ENCODE assay signal across 3 cellular contexts in genomic region chr14:104904650-104905578, GRCh38. TPM values are rescaled to one million over a fixed set of nuclear protein-coding genes. Genes with fewer than 3 reads are reported as not detected.
"Had no signal": no experiment of that assay in that cellular context is flagged by ENCODE, and none has a peak within 500 bp of the region (broad histone marks: within the 10 kb centered on the region; RNA-seq: fewer than 3 reads in every experiment).

No MANE protein-coding gene starts in this region.

RNA-seq across cellular contexts. Expression of gene PLD4, which starts 19.8 kb away (rescaled TPM):
- total RNA-seq: glomerular endothelial cell had no signal
- polyA plus RNA-seq: fibroblast of lung, neural cell had no signal
